19 cellular contexts compared by ENCODE assay signal in the genomic region with DNA sequence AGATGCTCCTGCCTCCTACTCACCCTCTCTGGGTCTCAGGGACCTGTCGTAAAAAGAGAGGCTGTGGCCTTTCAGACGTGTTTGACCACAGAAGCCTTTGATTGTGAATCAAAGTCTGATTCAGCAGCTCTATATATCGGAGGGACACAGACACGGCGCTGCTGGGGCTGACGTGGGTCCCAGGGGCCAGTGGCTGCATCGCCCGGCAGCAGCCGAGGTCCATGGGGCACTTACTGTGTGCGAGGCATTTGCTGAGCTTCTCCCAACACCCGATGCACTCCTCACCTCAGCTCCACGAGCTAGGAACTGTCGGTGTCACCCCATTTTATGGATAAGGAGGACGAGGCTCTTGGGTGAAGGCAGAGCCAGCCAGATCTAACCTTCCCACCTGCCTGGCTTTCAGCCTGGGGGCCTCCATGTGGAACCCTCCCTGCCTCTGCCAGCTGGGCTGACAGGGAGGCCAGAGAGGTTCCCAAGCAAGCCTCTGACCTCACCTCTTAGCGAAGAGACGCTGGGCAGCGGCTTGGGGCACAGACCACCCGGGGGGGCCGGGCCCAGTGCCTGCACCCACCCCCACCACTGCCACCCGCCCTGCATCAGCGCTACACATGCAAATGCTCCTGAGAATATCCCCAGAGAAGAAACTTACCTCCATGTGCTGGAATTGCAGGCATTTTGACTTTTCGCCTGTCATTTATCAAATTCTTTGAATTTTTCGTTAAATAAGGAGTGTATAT.
"Had no signal": no experiment of that assay in that cellular context is flagged by ENCODE, and none has a peak within 500 bp of the region (broad histone marks: within the 10 kb centered on the region; RNA-seq: fewer than 3 reads in every experiment).

No MANE protein-coding gene starts in this region.

- H3K4me1 Mint-ChIP-seq: activated CD4-positive, alpha-beta memory T cell treated with anti-CD3 and anti-CD28 coated beads, Interleukin-2, amount 10 ng/mL, durations not matched to agents 7 days and 5 days; central memory CD8-positive, alpha-beta T cell had no signal

- H3K9me3 ChIP-seq: adrenal gland, body of pancreas, gastrocnemius medialis, heart left ventricle, lower lobe of right lung, ovary, sigmoid colon, stomach had no signal

- ATAC-seq: activated CD4-positive, alpha-beta T cell treated with anti-CD3 and anti-CD28 coated beads for 36 hours; activated T-cell treated with anti-CD3 and anti-CD28 coated beads, Interleukin-2, amount 50 U/mL, for 4 hours; body of pancreas; gastrocnemius medialis; heart left ventricle; left colon; lower lobe of right lung had no signal

- DNase-seq: activated CD4-positive, alpha-beta memory T cell treated with anti-CD3 and anti-CD28 coated beads, Interleukin-2, amount 10 ng/mL, durations not matched to agents 7 days and 5 days; activated CD4-positive, alpha-beta T cell treated with anti-CD3 and anti-CD28 coated beads for 36 hours; activated effector memory CD4-positive, alpha-beta T cell treated with anti-CD3 and anti-CD28 coated beads, Interleukin-2, amount 50 U/mL, for 16 hours; activated T-cell treated with anti-CD3 and anti-CD28 coated beads, Interleukin-2, amount 50 U/mL, for 4 hours; adrenal gland; body of pancreas; effector memory CD4-positive, alpha-beta T cell; gastrocnemius medialis; heart left ventricle; left colon; lower lobe of right lung; ovary; sigmoid colon; stimulated activated CD4-positive, alpha-beta T cell treated with anti-CD3 and anti-CD28 coated beads, Interleukin-1b, Interleukin-23, amount 100 ng/mL, for 48 hours; stomach had no signal

- H3K36me3 ChIP-seq: adrenal gland, gastrocnemius medialis, heart left ventricle, lower lobe of right lung, ovary, sigmoid colon, stomach had no signal

- H3K9me3 Mint-ChIP-seq: activated CD4-positive, alpha-beta memory T cell treated with anti-CD3 and anti-CD28 coated beads, Interleukin-2, amount 10 ng/mL, durations not matched to agents 7 days and 5 days; activated naive CD4-positive, alpha-beta T cell treated with anti-CD3 and anti-CD28 coated beads, Interleukin-2, amount 50 U/mL, for 24 hours; activated T-cell treated with anti-CD3 and anti-CD28 coated beads, Interleukin-2, amount 50 U/mL, for 4 hours; central memory CD8-positive, alpha-beta T cell; dendritic cell treated with granulocyte-macrophage colony-stimulating factor and Interleukin-4, amounts not matched to agents 40 ng/mL and 50 ng/mL, for 4 days; neural crest cell had no signal

- H3K27me3 ChIP-seq: adrenal gland, body of pancreas, gastrocnemius medialis, heart left ventricle, ovary, sigmoid colon, stomach had no signal

- H3K27ac ChIP-seq: adrenal gland, gastrocnemius medialis, lower lobe of right lung, ovary, stomach had no signal

- H3K27ac Mint-ChIP-seq: activated CD4-positive, alpha-beta memory T cell treated with anti-CD3 and anti-CD28 coated beads, Interleukin-2, amount 10 ng/mL, durations not matched to agents 7 days and 5 days; activated CD4-positive, alpha-beta T cell treated with anti-CD3 and anti-CD28 coated beads for 36 hours; activated naive CD4-positive, alpha-beta T cell treated with anti-CD3 and anti-CD28 coated beads, Interleukin-2, amount 50 U/mL, for 24 hours; dendritic cell treated with granulocyte-macrophage colony-stimulating factor and Interleukin-4, amounts not matched to agents 40 ng/mL and 50 ng/mL, for 4 days had no signal

- H3K4me3 ChIP-seq: adrenal gland, body of pancreas, gastrocnemius medialis, heart left ventricle, lower lobe of right lung, ovary, sigmoid colon, stomach had no signal

- H3K4me3 Mint-ChIP-seq: activated CD4-positive, alpha-beta memory T cell treated with anti-CD3 and anti-CD28 coated beads, Interleukin-2, amount 10 ng/mL, durations not matched to agents 7 days and 5 days; activated CD4-positive, alpha-beta T cell treated with anti-CD3 and anti-CD28 coated beads for 36 hours; activated naive CD4-positive, alpha-beta T cell treated with anti-CD3 and anti-CD28 coated beads, Interleukin-2, amount 50 U/mL, for 24 hours; activated T-cell treated with anti-CD3 and anti-CD28 coated beads, Interleukin-2, amount 50 U/mL, for 4 hours; central memory CD8-positive, alpha-beta T cell; dendritic cell treated with granulocyte-macrophage colony-stimulating factor and Interleukin-4, amounts not matched to agents 40 ng/mL and 50 ng/mL, for 4 days; neural crest cell had no signal

- H3K27me3 Mint-ChIP-seq: activated CD4-positive, alpha-beta memory T cell treated with anti-CD3 and anti-CD28 coated beads, Interleukin-2, amount 10 ng/mL, durations not matched to agents 7 days and 5 days; activated CD4-positive, alpha-beta T cell treated with anti-CD3 and anti-CD28 coated beads for 36 hours; activated naive CD4-positive, alpha-beta T cell treated with anti-CD3 and anti-CD28 coated beads, Interleukin-2, amount 50 U/mL, for 24 hours; central memory CD8-positive, alpha-beta T cell had no signal

- H3K36me3 Mint-ChIP-seq: activated naive CD4-positive, alpha-beta T cell treated with anti-CD3 and anti-CD28 coated beads, Interleukin-2, amount 50 U/mL, for 24 hours had no signal
